ENCODE assay signal across 11 cellular contexts in the genomic region with DNA sequence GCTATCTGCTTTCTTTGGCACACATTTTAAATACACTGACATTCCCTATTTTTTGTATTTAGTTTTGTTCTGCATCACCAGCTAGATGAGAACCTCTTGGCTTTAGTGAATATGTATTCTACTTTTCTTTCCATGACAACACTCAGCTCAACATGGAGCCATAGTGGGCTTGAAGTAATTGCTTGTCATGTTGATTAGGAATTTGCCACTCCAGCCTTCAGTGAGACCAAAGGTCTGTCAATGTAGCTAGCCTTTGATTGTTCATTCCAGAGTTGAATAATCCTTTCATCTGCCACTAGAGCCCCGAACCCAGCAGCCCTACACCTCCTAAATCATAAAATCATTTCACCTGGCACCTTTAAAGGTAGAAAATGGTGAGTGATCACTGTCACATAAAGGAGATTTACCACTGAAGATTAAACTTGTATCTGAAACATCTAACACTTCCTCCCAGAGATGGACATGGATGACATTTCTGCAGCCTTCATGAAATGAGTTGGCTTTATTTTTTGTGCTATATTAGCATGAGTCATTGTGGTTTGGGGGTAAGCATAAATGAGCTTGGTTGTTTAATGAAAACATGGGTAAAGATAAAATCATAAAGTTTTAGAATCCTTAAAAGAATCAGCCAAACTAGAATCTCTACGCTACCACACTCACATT. TPM values are rescaled to one million over a fixed set of nuclear protein-coding genes. Genes with fewer than 3 reads are reported as not detected.
A peak's percentile ranks its signal among the peaks of the same experiment; 100 is the strongest.
DNase-seq lines count a peak whose midpoint lies in the region; TF ChIP-seq lines count a peak whose summit lies in the region.
"Had no signal": no experiment of that assay in that cellular context is flagged by ENCODE, and none has a peak within 500 bp of the region (broad histone marks: within the 10 kb centered on the region; RNA-seq: fewer than 3 reads in every experiment).

No MANE protein-coding gene starts in this region.

- no peak overlapping the region for H4K8ac ChIP-seq in mesenchymal stem cell (ENCODE audit: low read length)

- peaks cover 12% of the 10 kb centered on the region; the same call in 1 of the 2 replicates for H3K79me2 ChIP-seq in KMS-11 (ENCODE audit: insufficient read depth, low read depth)

- H3K4me1 ChIP-seq in KMS-11 (ENCODE audit: low read depth, poor library complexity, severe bottlenecking), result peaks cover 41% of the 10 kb centered on the region
- peaks cover 2% of the 10 kb centered on the region for H3K4me1 ChIP-seq in mesenchymal stem cell (ENCODE audit: control insufficient read depth, insufficient read depth, low read depth, low read length)
- peaks cover 0 to 9% (median 4%) of the 10 kb centered on the region in 4 donors for H3K4me1 ChIP-seq in esophagus muscularis mucosa
- H3K4me1 ChIP-seq: suprapubic skin had no signal

- peak; percentile 58 for DNase-seq in EL
- peak; percentile 61 for DNase-seq in astrocyte of the spinal cord (ENCODE audit: low read depth, low spot score)
- DNase-seq in mesenchymal stem cell, result peak; percentile 39
- DNase-seq in inferior parietal cortex (ENCODE audit: extremely low spot score), result no peak
- no peak for DNase-seq in esophagus muscularis mucosa (ENCODE audit: extremely low spot score)
- DNase-seq in NCI-H1048 (lab: John Stamatoyannopoulos, UW), result no peak
- DNase-seq in epidermal melanocyte (ENCODE audit: insufficient read length, low spot score), result no peak
- DNase-seq: heart right ventricle, NCI-H774 had no signal

- H2AK5ac ChIP-seq in mesenchymal stem cell (ENCODE audit: low read length, severe bottlenecking), result no peak overlapping the region

- no peak overlapping the region for H3K4ac ChIP-seq in mesenchymal stem cell (ENCODE audit: low read depth in 1 of 2, low read length in 2 of 2)

- H3K27ac ChIP-seq in KMS-11 (peak overlapping the region; percentile 36), mesenchymal stem cell (ENCODE audit: low read length, poor library complexity, severe bottlenecking) (no peak overlapping the region), esophagus muscularis mucosa (replicated peaks in 1 of 4) (no peak overlapping the region)
- H3K27ac ChIP-seq: heart right ventricle, suprapubic skin had no signal

- peaks cover 27% of the 10 kb centered on the region for H3K79me1 ChIP-seq in mesenchymal stem cell (replicated peaks; ENCODE audit: low read length, poor library complexity, severe bottlenecking)

- in situ Hi-C loops in astrocyte of the spinal cord (cut with HindIII; ENCODE audit: low sequenced_read_pairs), result no loop called here

- TF ChIP-seq CTCF in KMS-11 (conservative IDR thresholded peaks at IDR 0.05; ENCODE audit: low read depth, low read length) (no peak), astrocyte of the spinal cord (IDR thresholded peaks at IDR 0.05; ENCODE audit: low read depth, low read length) (no peak), esophagus muscularis mucosa (IDR thresholded peaks at IDR 0.05) (no peak)

- no peak for TF ChIP-seq EP300 in esophagus muscularis mucosa (IDR thresholded peaks at IDR 0.05)

- H3K9me3 ChIP-seq in mesenchymal stem cell (ENCODE audit: control insufficient read depth, low read length) (no peaks in the 10 kb centered on the region), esophagus muscularis mucosa (no peaks in the 10 kb centered on the region)
- H3K9me3 ChIP-seq: heart right ventricle, suprapubic skin had no signal

- H3K23ac ChIP-seq in mesenchymal stem cell (ENCODE audit: low read length in 2 of 2), result no peak overlapping the region

- H3K4me2 ChIP-seq in KMS-11, result peak overlapping the region; percentile 25
- no peak overlapping the region for H3K4me2 ChIP-seq in mesenchymal stem cell (ENCODE audit: low read length, poor library complexity, severe bottlenecking)

- WGBS in mesenchymal stem cell, result no CpG with 5 or more reads among the region's 2 CpGs
- WGBS in esophagus muscularis mucosa, result 79% methylated on average over 2 of the region's 2 CpGs

- TF ChIP-seq POLR2A in esophagus muscularis mucosa (IDR thresholded peaks at IDR 0.05; ENCODE audit: low read depth), result no peak

- no peak overlapping the region for H2BK120ac ChIP-seq in mesenchymal stem cell (ENCODE audit: low read depth, low read length)

- H3K27me3 ChIP-seq in KMS-11 (ENCODE audit: insufficient read depth, low read depth) (no peaks in the 10 kb centered on the region), mesenchymal stem cell (ENCODE audit: control insufficient read depth in 1 of 2, insufficient read depth in 1 of 2, low read length in 2 of 2) (no peaks in the 10 kb centered on the region), esophagus muscularis mucosa (no peaks in the 10 kb centered on the region)
- H3K27me3 ChIP-seq: heart right ventricle, suprapubic skin had no signal

- no peak overlapping the region for H2BK15ac ChIP-seq in mesenchymal stem cell (ENCODE audit: low read depth, poor library complexity, severe bottlenecking)

- no peak overlapping the region for H2BK5ac ChIP-seq in mesenchymal stem cell (ENCODE audit: low read depth, low read length, poor library complexity, severe bottlenecking)

- H3K36me3 ChIP-seq in KMS-11 (ENCODE audit: insufficient read depth), result peaks cover 5% of the 10 kb centered on the region; the same call in 1 of the 2 replicates
- peaks cover 25 to 96% of the 10 kb centered on the region in 2 experiments for H3K36me3 ChIP-seq in mesenchymal stem cell (ENCODE audit: control insufficient read depth in 1 of 2, insufficient read depth in 2 of 2, low read depth in 1 of 2, low read length in 2 of 2)
- H3K36me3 ChIP-seq in esophagus muscularis mucosa, result peaks cover 68 to 98% (median 88%) of the 10 kb centered on the region in 4 donors

- intact Hi-C loops in esophagus muscularis mucosa (cut with DNase I), result no loop called here

- 0 out of 2 replicates have a peak, but pooled peaks cover 2% of the 10 kb centered on the region for H4K20me1 ChIP-seq in KMS-11 (ENCODE audit: insufficient read depth)

- H3K18ac ChIP-seq in mesenchymal stem cell (ENCODE audit: low read depth in 1 of 2, low read length in 2 of 2), result no peak overlapping the region

- H4K91ac ChIP-seq in mesenchymal stem cell (ENCODE audit: low read length), result no peak overlapping the region

- no peak overlapping the region for H3K9ac ChIP-seq in KMS-11
- H3K9ac ChIP-seq in mesenchymal stem cell (ENCODE audit: low read length), result no peak overlapping the region

- H3K4me3 ChIP-seq in KMS-11 (IDR thresholded peaks at IDR 0.05; ENCODE audit: insufficient read depth, low read depth, low read length) (no peak overlapping the region), astrocyte of the spinal cord (ENCODE audit: low read depth, low read length) (no peak overlapping the region), mesenchymal stem cell (ENCODE audit: insufficient read depth in 1 of 2, low read depth in 1 of 2, low read length in 2 of 2) (no peak overlapping the region), esophagus muscularis mucosa (no peak overlapping the region)
- H3K4me3 ChIP-seq: heart right ventricle, suprapubic skin had no signal

- H2AFZ ChIP-seq in KMS-11 (ENCODE audit: low read depth), result no peak overlapping the region
- no peak overlapping the region for H2AFZ ChIP-seq in mesenchymal stem cell (ENCODE audit: low read depth, low read length)

- H2BK12ac ChIP-seq in mesenchymal stem cell (ENCODE audit: low read length in 2 of 2), result no peak overlapping the region

- no peak overlapping the region for H3K14ac ChIP-seq in mesenchymal stem cell (ENCODE audit: low read length in 2 of 2)

RNA-seq across cellular contexts. Expression of a gene that starts 29.2 kb away (rescaled TPM):
- 20.0 TPM for polyA plus RNA-seq in mesenchymal stem cell (2013, experiment 1 of 2)
- polyA plus RNA-seq in mesenchymal stem cell (2013, experiment 2 of 2), result 17.3 TPM
- 10 to 100 TPM; 11.2 to 31.0 (median 20.8) TPM for total RNA-seq in esophagus muscularis mucosa

RNA-seq across cellular contexts. Expression of a gene that starts 52.8 kb away (rescaled TPM):
- polyA plus RNA-seq in mesenchymal stem cell (2013, experiment 1 of 2), result 74.6 TPM
- 75.4 TPM for polyA plus RNA-seq in mesenchymal stem cell (2013, experiment 2 of 2)
- total RNA-seq in esophagus muscularis mucosa, result 100 to 1,000 TPM in 3 of 4 donors, 10 to 100 TPM in 1; 94.4 to 172 (median 130) TPM

Comparison
In these comparisons a context has a peak if more than half of its experiments do, and no peak if none do; other contexts are left out.
1. DNase-seq: peak in EL (single experiment), astrocyte of the spinal cord (single experiment) and mesenchymal stem cell (single experiment); none in inferior parietal cortex (single experiment), esophagus muscularis mucosa (single experiment), NCI-H1048 (single experiment) and epidermal melanocyte (single experiment).